17 cellular contexts compared by ENCODE assay signal in the genomic region with DNA sequence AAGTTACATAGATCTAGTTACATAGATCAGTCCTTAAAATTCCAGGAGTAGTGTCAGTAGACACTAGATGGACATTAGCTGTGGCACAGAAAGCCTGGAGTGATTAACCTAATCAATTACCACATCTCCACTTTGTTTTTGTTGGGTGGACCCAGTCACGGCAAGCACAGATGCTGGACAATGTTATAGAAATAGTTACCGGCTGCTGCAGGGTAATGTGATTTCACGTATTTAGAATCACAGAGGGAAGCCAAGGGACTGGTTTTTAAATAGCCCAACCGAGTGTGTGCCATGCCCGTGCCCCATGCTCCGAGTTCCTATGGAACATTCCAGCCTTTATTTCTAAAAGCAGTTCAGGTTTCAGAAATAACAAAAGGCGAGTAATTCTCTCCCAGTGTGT. TPM values are rescaled to one million over a fixed set of nuclear protein-coding genes. Genes with fewer than 3 reads are reported as not detected.
"Had no signal": no experiment of that assay in that cellular context is flagged by ENCODE, and none has a peak within 500 bp of the region (broad histone marks: within the 10 kb centered on the region; RNA-seq: fewer than 3 reads in every experiment).

No MANE protein-coding gene starts in this region.

- H3K27me3 ChIP-seq: pancreas, thyroid gland had no signal

- H3K4me1 ChIP-seq: pancreas had no signal

- H3K4me3 ChIP-seq: left ventricle myocardium inferior, pancreas, SK-N-MC, stomach, thyroid gland had no signal

- DNase-seq: activated CD4-positive, alpha-beta T cell treated with anti-CD3 and anti-CD28 coated beads, Interleukin-2, amount 50 U/mL, for 48 hours; activated CD8-positive, alpha-beta memory T cell treated with anti-CD3 and anti-CD28 coated beads, Interleukin-2, amount 10 ng/mL, durations not matched to agents 7 days and 5 days; activated effector memory CD4-positive, alpha-beta T cell treated with anti-CD3 and anti-CD28 coated beads, Interleukin-2, amount 50 U/mL, for 16 hours; activated T-cell treated with anti-CD3 and anti-CD28 coated beads, Interleukin-2, amount 50 U/mL, for 24 hours; amniotic stem cell; left ventricle myocardium inferior; mesenchymal stem cell; nephron progenitor cell; pancreas; stimulated activated CD4-positive, alpha-beta T cell treated with anti-CD3 and anti-CD28 coated beads, Interleukin-4, amount 100 ng/mL, for 4 hours; stomach; T-helper 17 cell; thyroid gland had no signal

- H3K27ac ChIP-seq: left ventricle myocardium inferior, pancreas, SK-N-MC, stomach, thyroid gland had no signal

- H3K9me3 ChIP-seq: left ventricle myocardium inferior, pancreas, stomach, thyroid gland had no signal

- H3K36me3 ChIP-seq: left ventricle myocardium inferior, pancreas, stomach, thyroid gland had no signal

RNA-seq across cellular contexts. Expression of a gene that starts 2.8 kb away (rescaled TPM):
- total RNA-seq: activated CD8-positive, alpha-beta memory T cell treated with anti-CD3 and anti-CD28 coated beads, Interleukin-2, amount 10 ng/mL, durations not matched to agents 7 days and 5 days; activated naive CD4-positive, alpha-beta T cell treated with anti-CD3 and anti-CD28 coated beads, Interleukin-2, amount 50 U/mL, for 72 hours; bronchial epithelial cell; left ventricle myocardium inferior; pancreas; renal cortical epithelial cell; T-helper 17 cell; thyroid gland had no signal
